7 cellular contexts compared by ENCODE assay signal in the genomic region with DNA sequence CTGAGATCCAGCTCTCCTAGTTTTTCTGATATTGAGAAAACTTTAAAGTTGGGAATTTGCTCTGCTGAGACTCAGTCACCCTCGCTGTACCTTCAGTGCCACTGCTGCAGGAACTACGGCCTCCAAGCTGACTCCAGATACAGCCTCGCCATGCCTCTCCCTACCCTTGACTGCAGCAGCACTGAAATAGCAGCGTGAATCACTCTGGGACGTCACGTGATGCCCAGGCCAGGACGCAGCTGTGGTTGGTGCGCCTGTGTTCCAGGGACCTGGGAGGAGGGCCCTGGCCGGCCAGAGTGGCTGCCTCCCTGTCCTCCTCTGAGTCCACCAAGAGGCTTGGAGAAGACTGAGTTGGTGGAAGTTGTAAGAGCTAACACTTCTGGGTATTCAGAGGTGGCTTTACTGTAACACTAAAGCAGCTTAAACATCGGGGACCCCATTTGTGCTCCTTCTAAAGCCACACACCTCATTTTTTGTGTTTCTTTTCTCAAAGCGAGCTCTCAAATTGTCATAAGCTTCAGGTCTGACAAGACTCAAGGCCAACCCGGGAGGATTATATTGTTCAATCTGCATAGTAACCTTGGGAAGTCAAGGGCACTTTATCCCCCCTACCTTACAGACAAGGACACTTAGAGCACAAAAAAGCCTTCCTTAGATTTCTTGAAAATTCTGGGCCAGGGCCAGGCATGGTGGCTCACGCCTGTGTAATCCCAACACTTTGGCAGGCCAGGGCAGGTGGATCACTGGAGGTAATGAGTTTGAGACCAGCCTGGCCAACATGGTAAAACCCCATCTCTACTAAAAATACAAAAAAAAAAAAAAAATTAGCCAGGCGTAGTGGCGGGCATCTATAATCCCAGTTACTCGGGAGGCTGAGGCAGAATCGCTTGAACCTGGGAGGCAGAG.
DNase-seq lines count a peak whose midpoint lies in the region; ATAC-seq and TF ChIP-seq lines count a peak whose summit lies in the region.

No MANE protein-coding gene starts in this region.

- H3K4me1 ChIP-seq in MM.1S (ENCODE audit: low read length), result peaks cover 24% of the 10 kb centered on the region

- H3K27ac ChIP-seq in MM.1S (ENCODE audit: low read length), result peak overlapping the region; percentile 43; the same call in 1 of the 2 replicates

- H3K9me2 ChIP-seq in MM.1S (replicated peaks; ENCODE audit: insufficient read depth, low read length), result no peaks in the 10 kb centered on the region

- peak overlapping the region; percentile 37; the same call in 1 of the 2 replicates for H3K9ac ChIP-seq in MM.1S (ENCODE audit: low read length)

- H3F3A ChIP-seq in MM.1S (ENCODE audit: insufficient read depth, low read length), result peaks cover 21% of the 10 kb centered on the region

- H3K9me3 ChIP-seq in MM.1S (replicated peaks; ENCODE audit: insufficient read depth, low read length), result no peaks in the 10 kb centered on the region

- no peak for ATAC-seq in GM18858 (IDR thresholded peaks at IDR 0.05; ENCODE audit: unreplicated experiment)

- H3K4me3 ChIP-seq in MM.1S (ENCODE audit: low read length), result peak overlapping the region; percentile 23; the same call in 1 of the 2 replicates

- H3K27me3 ChIP-seq in MM.1S (replicated peaks; ENCODE audit: insufficient read depth, low read length), result no peaks in the 10 kb centered on the region

- H4K20me1 ChIP-seq in MM.1S (ENCODE audit: insufficient read depth, low read length), result no peaks in the 10 kb centered on the region

- H3K36me3 ChIP-seq in MM.1S (replicated peaks; ENCODE audit: insufficient read depth, low read length), result no peaks in the 10 kb centered on the region

- H3K79me2 ChIP-seq in MM.1S (ENCODE audit: low read length), result peaks cover 25% of the 10 kb centered on the region

- peak overlapping the region; percentile 74 for H3K4me2 ChIP-seq in MM.1S (ENCODE audit: low read depth, low read length)

- H2AFZ ChIP-seq in MM.1S (ENCODE audit: low read length), result peak overlapping the region; percentile 44

- DNase-seq in GDM1 (lab: John Stamatoyannopoulos, UW) (peak; percentile 78), MM.1S (peak; percentile 88), SW480 (ENCODE audit: low spot score) (peak; percentile 91), cerebellar cortex (ENCODE audit: low spot score) (peak; percentile 86), kidney tubule cell (ENCODE audit: low spot score) (peak; percentile 90)
- DNase-seq in stimulated activated CD4-positive, alpha-beta T cell treated with anti-CD3 and anti-CD28 coated beads, Interleukin-15, amount 100 ng/mL, for 24 hours, result peak; percentile 70

- no peak for TF ChIP-seq CTCF in MM.1S (IDR thresholded peaks at IDR 0.05; ENCODE audit: low read length)
